In the genomic region with DNA sequence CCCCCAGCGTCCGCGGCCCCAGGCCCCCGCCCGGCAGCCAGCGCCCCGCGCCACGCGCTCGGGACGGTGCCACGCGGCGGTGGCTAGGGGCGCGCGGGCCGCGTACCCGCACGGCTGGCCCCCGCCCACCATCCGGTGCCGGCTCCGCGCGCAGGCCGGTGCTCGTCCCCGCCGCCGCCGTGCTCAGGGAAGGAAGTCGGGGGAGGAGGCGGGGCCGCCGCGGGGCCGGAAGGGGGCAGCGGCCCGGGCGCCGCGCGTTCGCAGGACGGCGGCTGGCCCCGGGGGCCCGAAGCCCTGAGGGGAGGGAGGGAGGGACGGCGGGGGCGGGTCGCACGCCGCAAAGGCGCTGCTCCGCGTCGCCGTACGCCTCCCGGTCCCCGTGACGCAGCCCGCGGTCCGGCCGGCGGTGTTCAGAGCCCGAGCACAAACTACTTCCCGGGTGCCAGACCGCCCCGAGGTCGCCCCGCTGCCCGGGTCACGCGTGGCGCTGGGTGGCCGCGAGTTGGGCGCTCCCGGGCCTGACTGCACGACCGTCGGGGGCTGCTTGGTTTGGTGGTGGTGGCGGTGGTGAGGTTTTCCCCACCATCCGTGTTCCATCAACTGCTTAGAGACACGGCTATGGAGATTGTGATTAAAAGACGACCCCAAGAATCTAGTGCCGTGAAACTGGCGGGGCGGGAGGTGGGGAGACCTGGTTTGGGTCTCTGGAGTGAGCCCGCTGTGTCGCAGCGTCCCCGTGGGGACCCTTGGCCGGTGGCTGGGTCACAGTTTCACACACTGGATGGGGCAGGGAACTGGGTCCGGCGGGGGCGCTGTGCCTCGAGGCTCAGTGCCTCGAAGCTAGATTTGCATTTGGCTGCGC, we compare ENCODE assay signal across 8 cellular contexts. TPM values are rescaled to one million over a fixed set of nuclear protein-coding genes. Genes with fewer than 3 reads are reported as not detected.
DNase-seq lines count a peak whose midpoint lies in the region; ATAC-seq and TF ChIP-seq lines count a peak whose summit lies in the region.

TSS of gene DCTD (minus strand) at position 205 of the 862 bp plus-strand sequence. CDS start 1,818 bp downstream, outside the sequence.

- CTCF ChIA-PET in activated CD8-positive, alpha-beta T cell treated with anti-CD3 and anti-CD28 coated beads for 36 hours (lab: Charles Lee), result interaction anchor here (1.2 to 1.9 kb wide), 4 partner anchors 9 to 490 kb away, joined by 4 to 10 read pairs (median 6); no protein-coding TSS in a partner anchor

- POLR2A ChIA-PET in activated CD8-positive, alpha-beta T cell treated with anti-CD3 and anti-CD28 coated beads for 36 hours (lab: Charles Lee), result interaction anchor here (1.0 to 1.1 kb wide), 4 partner anchors 10 to 13 kb away, joined by 3 to 4 read pairs (median 4); no protein-coding TSS in a partner anchor

- TF ChIP-seq CTCF in activated CD8-positive, alpha-beta T cell treated with anti-CD3 and anti-CD28 coated beads for 36 hours (IDR thresholded peaks at IDR 0.05), result peak; percentile 16

- peaks cover 51% of the 10 kb centered on the region for H3K4me1 Mint-ChIP-seq in activated CD8-positive, alpha-beta T cell treated with anti-CD3 and anti-CD28 coated beads for 36 hours (ENCODE audit: low read depth)

- peak within 1 kb of the TSS; percentile 88 for H3K4me3 Mint-ChIP-seq in activated CD8-positive, alpha-beta T cell treated with anti-CD3 and anti-CD28 coated beads for 36 hours

- intact Hi-C loops in activated CD8-positive, alpha-beta T cell treated with anti-CD3 and anti-CD28 coated beads for 36 hours (cut with micrococcal nuclease), result no loop called here

- peak; percentile 84 for ATAC-seq in GM18499 (IDR thresholded peaks at IDR 0.05; ENCODE audit: insufficient read depth, unreplicated experiment)
- ATAC-seq in HG02943 (IDR thresholded peaks at IDR 0.05; ENCODE audit: low read depth, unreplicated experiment), result peak; percentile 86
- peak; percentile 75 for ATAC-seq in activated CD8-positive, alpha-beta T cell treated with anti-CD3 and anti-CD28 coated beads for 36 hours

- peaks cover 37% of the 10 kb centered on the region for H3K36me3 Mint-ChIP-seq in activated CD8-positive, alpha-beta T cell treated with anti-CD3 and anti-CD28 coated beads for 36 hours (ENCODE audit: low read depth)

- H3K9me3 Mint-ChIP-seq in activated CD8-positive, alpha-beta T cell treated with anti-CD3 and anti-CD28 coated beads for 36 hours, result no peaks in the 10 kb centered on the region

- DNase-seq in A172 (ENCODE audit: low spot score) (peak; percentile 37), NCI-H345 (lab: John Stamatoyannopoulos, UW) (peak; percentile 60), ecto neural progenitor cell (ENCODE audit: low spot score) (peak; percentile 87), lung microvascular endothelial cell (ENCODE audit: low read depth in 2 of 2) (peak; percentile 70 to 75)
- peak; percentile 86 for DNase-seq in activated CD8-positive, alpha-beta T cell treated with anti-CD3 and anti-CD28 coated beads for 36 hours
- DNase-seq in stimulated activated CD8-positive, alpha-beta memory T cell treated with anti-CD3 and anti-CD28 coated beads, Interleukin-12 subunit alpha, Interleukin-12 subunit beta, amount 100 ng/mL, for 1 hour (ENCODE audit: low read depth), result peak; percentile 57

- peak within 1 kb of the TSS; percentile 96 for H3K27ac Mint-ChIP-seq in activated CD8-positive, alpha-beta T cell treated with anti-CD3 and anti-CD28 coated beads for 36 hours

- no peaks in the 10 kb centered on the region for H3K27me3 Mint-ChIP-seq in activated CD8-positive, alpha-beta T cell treated with anti-CD3 and anti-CD28 coated beads for 36 hours

RNA-seq across cellular contexts. Expression of gene DCTD, which starts in this region (rescaled TPM):
- 98.5 and 113 TPM in 2 replicates for total RNA-seq in A172 (2014; rRNA removed; shearing (Covaris generic))
- total RNA-seq in activated CD8-positive, alpha-beta T cell treated with anti-CD3 and anti-CD28 coated beads for 36 hours, result 100 to 1,000 TPM; 128 to 131 TPM
- total RNA-seq in lung microvascular endothelial cell, result 53.0 and 67.5 TPM in 2 replicates

Comparison
In these comparisons a context has a peak if more than half of its experiments do, and no peak if none do; other contexts are left out.
1. Peak in every context shown above with its lines: DNase-seq and ATAC-seq.
2. DNase-seq: peak in every context shown above with its lines; median percentile 87 in ecto neural progenitor cell; 86 in activated CD8-positive, alpha-beta T cell treated with anti-CD3 and anti-CD28 coated beads for 36 hours; 72 in lung microvascular endothelial cell; 60 in NCI-H345; 57 in stimulated activated CD8-positive, alpha-beta memory T cell treated with anti-CD3 and anti-CD28 coated beads, Interleukin-12 subunit alpha, Interleukin-12 subunit beta, amount 100 ng/mL, for 1 hour; 37 in A172.